15 cellular contexts compared by ENCODE assay signal in genomic region chr12:92463171-92463570, GRCh38.
"Had no signal": no experiment of that assay in that cellular context is flagged by ENCODE, and none has a peak within 500 bp of the region (broad histone marks: within the 10 kb centered on the region; RNA-seq: fewer than 3 reads in every experiment).

No MANE protein-coding gene starts in this region.

- DNase-seq: activated CD4-positive, alpha-beta memory T cell treated with anti-CD3 and anti-CD28 coated beads for 36 hours; activated CD4-positive, alpha-beta T cell treated with anti-CD3 and anti-CD28 coated beads for 36 hours; activated gamma-delta T cell treated with Interleukin-2 at 50 U/mL for 16 hours; activated T-cell treated with anti-CD3 and anti-CD28 coated beads for 4 hours; amniotic stem cell; effector CD4-positive, alpha-beta T cell; left ventricle myocardium superior; naive thymus-derived CD8-positive, alpha-beta T cell; stimulated activated naive CD8-positive, alpha-beta T cell treated with anti-CD3 and anti-CD28 coated beads, Interleukin-15, Interleukin-2, amounts not matched to agents 100 U/mL and 50 U/mL, for 24 hours had no signal

- H3K4me3 ChIP-seq: smooth muscle cell, suprapubic skin had no signal

- H3K27ac Mint-ChIP-seq: activated CD4-positive, alpha-beta memory T cell treated with anti-CD3 and anti-CD28 coated beads for 36 hours; activated CD4-positive, alpha-beta T cell treated with anti-CD3 and anti-CD28 coated beads for 36 hours; activated naive CD4-positive, alpha-beta T cell treated with anti-CD3 and anti-CD28 coated beads, Interleukin-2, amount 50 U/mL, for 72 hours; activated T-helper 1 cell treated with anti-CD3 and anti-CD28 coated beads, Interleukin-12 subunit alpha, Interleukin-12 subunit beta, Interleukin-2, Interleukin-4 antibody, amounts not matched to agents 30 ng/mL and 10 ng/mL and 1 ng/mL, durations not matched to agents 14 hours and 24 hours and 36 hours; type B pancreatic cell had no signal

- H3K4me1 ChIP-seq: suprapubic skin had no signal

- H3K36me3 ChIP-seq: suprapubic skin had no signal

- H3K36me3 Mint-ChIP-seq: activated CD4-positive, alpha-beta memory T cell treated with anti-CD3 and anti-CD28 coated beads for 36 hours; type B pancreatic cell had no signal

- H3K9me3 ChIP-seq: suprapubic skin had no signal

- H3K27me3 Mint-ChIP-seq: activated CD4-positive, alpha-beta memory T cell treated with anti-CD3 and anti-CD28 coated beads for 36 hours; activated CD4-positive, alpha-beta T cell treated with anti-CD3 and anti-CD28 coated beads for 36 hours; naive thymus-derived CD8-positive, alpha-beta T cell; type B pancreatic cell had no signal

- H3K4me3 Mint-ChIP-seq: activated CD4-positive, alpha-beta memory T cell treated with anti-CD3 and anti-CD28 coated beads for 36 hours; activated CD4-positive, alpha-beta T cell treated with anti-CD3 and anti-CD28 coated beads for 36 hours; activated T-helper 1 cell treated with anti-CD3 and anti-CD28 coated beads, Interleukin-12 subunit alpha, Interleukin-12 subunit beta, Interleukin-2, Interleukin-4 antibody, amounts not matched to agents 30 ng/mL and 10 ng/mL and 1 ng/mL, durations not matched to agents 14 hours and 24 hours and 36 hours; type B pancreatic cell had no signal

- H3K9me3 Mint-ChIP-seq: activated CD4-positive, alpha-beta memory T cell treated with anti-CD3 and anti-CD28 coated beads for 36 hours; activated T-helper 1 cell treated with anti-CD3 and anti-CD28 coated beads, Interleukin-12 subunit alpha, Interleukin-12 subunit beta, Interleukin-2, Interleukin-4 antibody, amounts not matched to agents 30 ng/mL and 10 ng/mL and 1 ng/mL, durations not matched to agents 14 hours and 24 hours and 36 hours had no signal

- H3K27ac ChIP-seq: suprapubic skin had no signal

- ATAC-seq: activated CD4-positive, alpha-beta T cell treated with anti-CD3 and anti-CD28 coated beads for 36 hours; activated naive CD4-positive, alpha-beta T cell treated with anti-CD3 and anti-CD28 coated beads, Interleukin-2, amount 50 U/mL, for 72 hours; left ventricle myocardium superior; naive thymus-derived CD8-positive, alpha-beta T cell; sciatic nerve; stimulated activated naive CD8-positive, alpha-beta T cell treated with anti-CD3 and anti-CD28 coated beads, Interleukin-15, Interleukin-2, amounts not matched to agents 100 U/mL and 50 U/mL, for 24 hours had no signal

- H3K27me3 ChIP-seq: suprapubic skin had no signal
